In genomic region chr1:43358121-43358745, GRCh38 we compare ENCODE assay signal across 8 cellular contexts. TPM values are rescaled to one million over a fixed set of nuclear protein-coding genes. Genes with fewer than 3 reads are reported as not detected.
DNase-seq lines count a peak whose midpoint lies in the region; ATAC-seq and TF ChIP-seq lines count a peak whose summit lies in the region.

No MANE protein-coding gene starts in this region.

- peak overlapping the region; percentile 89 for H3K27ac Mint-ChIP-seq in activated CD8-positive, alpha-beta memory T cell treated with anti-CD3 and anti-CD28 coated beads, Interleukin-2, amount 10 ng/mL, durations not matched to agents 7 days and 5 days
- H3K27ac Mint-ChIP-seq in activated naive CD4-positive, alpha-beta T cell treated with anti-CD3 and anti-CD28 coated beads, Interleukin-2, amount 50 U/mL, for 72 hours = peak overlapping the region; percentile 94 to 98

- no peaks in the 10 kb centered on the region for H3K9me3 ChIP-seq in left ventricle myocardium inferior (replicated peaks)
- no peaks in the 10 kb centered on the region for H3K9me3 ChIP-seq in psoas muscle

- H3K4me3 ChIP-seq in left ventricle myocardium inferior = peak overlapping the region; percentile 76
- H3K4me3 ChIP-seq in psoas muscle = peak overlapping the region; percentile 75

- H3K36me3 ChIP-seq in left ventricle myocardium inferior (peaks cover 25% of the 10 kb centered on the region), psoas muscle (ENCODE audit: insufficient read depth in 1 of 2, low read depth in 1 of 2) (peaks cover 0 to 29% of the 10 kb centered on the region in 2 donors)

- CTCF ChIA-PET in activated CD8-positive, alpha-beta memory T cell treated with anti-CD3 and anti-CD28 coated beads, Interleukin-2, amount 10 ng/mL, durations not matched to agents 7 days and 5 days (lab: Charles Lee) = interaction anchor here (0.6 to 2.7 kb wide), 10 partner anchors 10 to 139 kb away, joined by 3 to 12 read pairs (median 4); partner anchors contain the start of gene ELOVL1

- intact Hi-C loops in left ventricle myocardium inferior (cut with micrococcal nuclease) (no loop called here), psoas muscle (cut with DNase I) (no loop called here)

- peak; percentile 49 for TF ChIP-seq CTCF in left ventricle myocardium inferior (IDR thresholded peaks at IDR 0.05; ENCODE audit: borderline replicate concordance)
- TF ChIP-seq CTCF in psoas muscle (IDR thresholded peaks at IDR 0.05) = peak; percentile 23

- peaks cover 46% of the 10 kb centered on the region for H3K4me1 Mint-ChIP-seq in activated CD8-positive, alpha-beta memory T cell treated with anti-CD3 and anti-CD28 coated beads, Interleukin-2, amount 10 ng/mL, durations not matched to agents 7 days and 5 days

- H3K27ac ChIP-seq in left ventricle myocardium inferior (replicated peaks) = peak overlapping the region; percentile 97
- H3K27ac ChIP-seq in psoas muscle = peak overlapping the region; percentile 80

- 1% methylated on average over 32 to 33 of the region's 33 CpGs for WGBS in psoas muscle, 3 donors

- no peak for DNase-seq in activated CD8-positive, alpha-beta memory T cell treated with anti-CD3 and anti-CD28 coated beads, Interleukin-2, amount 10 ng/mL, durations not matched to agents 7 days and 5 days
- DNase-seq in activated CD8-positive, alpha-beta memory T cell treated with anti-CD3 and anti-CD28 coated beads, Interleukin-2, amount 50 U/mL, for 48 hours = no peak
- DNase-seq in NCI-H748 (lab: John Stamatoyannopoulos, UW; ENCODE audit: unreplicated experiment) (peak; percentile 94), left ventricle myocardium inferior (no peak), psoas muscle (no peak), CD1c-positive myeloid dendritic cell (ENCODE audit: extremely low spot score) (no peak)
- peak in 1 of 2 donors; percentile 26 for DNase-seq in activated naive CD4-positive, alpha-beta T cell treated with anti-CD3 and anti-CD28 coated beads, Interleukin-2, amount 50 U/mL, for 72 hours (ENCODE audit: low spot score in 2 of 2)

- no peak for ATAC-seq in activated CD8-positive, alpha-beta memory T cell treated with anti-CD3 and anti-CD28 coated beads, Interleukin-2, amount 10 ng/mL, durations not matched to agents 7 days and 5 days
- ATAC-seq in HG02763 (IDR thresholded peaks at IDR 0.05; ENCODE audit: unreplicated experiment) (peak; percentile 4), psoas muscle (peak; percentile 22 to 58 (median 38))
- ATAC-seq in activated naive CD4-positive, alpha-beta T cell treated with anti-CD3 and anti-CD28 coated beads, Interleukin-2, amount 50 U/mL, for 72 hours = peak; percentile 22 to 25

- H3K27me3 ChIP-seq in left ventricle myocardium inferior (ENCODE audit: low read depth) (no peaks in the 10 kb centered on the region), psoas muscle (ENCODE audit: insufficient read depth in 3 of 3, low read length in 2 of 3) (no peaks in the 10 kb centered on the region)

- peaks cover 46% of the 10 kb centered on the region for H3K36me3 Mint-ChIP-seq in activated CD8-positive, alpha-beta memory T cell treated with anti-CD3 and anti-CD28 coated beads, Interleukin-2, amount 10 ng/mL, durations not matched to agents 7 days and 5 days
- peaks cover 45 to 48% of the 10 kb centered on the region in 2 donors for H3K36me3 Mint-ChIP-seq in activated naive CD4-positive, alpha-beta T cell treated with anti-CD3 and anti-CD28 coated beads, Interleukin-2, amount 50 U/mL, for 72 hours

- H3K27me3 Mint-ChIP-seq in activated CD8-positive, alpha-beta memory T cell treated with anti-CD3 and anti-CD28 coated beads, Interleukin-2, amount 10 ng/mL, durations not matched to agents 7 days and 5 days = no peaks in the 10 kb centered on the region

- H3K9me3 Mint-ChIP-seq in activated CD8-positive, alpha-beta memory T cell treated with anti-CD3 and anti-CD28 coated beads, Interleukin-2, amount 10 ng/mL, durations not matched to agents 7 days and 5 days (ENCODE audit: low read depth) = no peaks in the 10 kb centered on the region
- no peaks in the 10 kb centered on the region for H3K9me3 Mint-ChIP-seq in activated naive CD4-positive, alpha-beta T cell treated with anti-CD3 and anti-CD28 coated beads, Interleukin-2, amount 50 U/mL, for 72 hours

- peaks cover 19% of the 10 kb centered on the region for H3K4me1 ChIP-seq in left ventricle myocardium inferior
- H3K4me1 ChIP-seq in psoas muscle = peaks cover 11% of the 10 kb centered on the region

- H3K4me3 Mint-ChIP-seq in activated CD8-positive, alpha-beta memory T cell treated with anti-CD3 and anti-CD28 coated beads, Interleukin-2, amount 10 ng/mL, durations not matched to agents 7 days and 5 days = peak overlapping the region; percentile 94

RNA-seq across cellular contexts. Expression of gene CDC20, which starts 0.5 kb away (rescaled TPM):
- total RNA-seq in activated CD8-positive, alpha-beta memory T cell treated with anti-CD3 and anti-CD28 coated beads, Interleukin-2, amount 10 ng/mL, durations not matched to agents 7 days and 5 days = 100 to 1,000 TPM; 188 to 194 TPM
- 100 to 1,000 TPM; 127 to 328 TPM for total RNA-seq in activated naive CD4-positive, alpha-beta T cell treated with anti-CD3 and anti-CD28 coated beads, Interleukin-2, amount 50 U/mL, for 72 hours
- 0.99 TPM for total RNA-seq in left ventricle myocardium inferior
- total RNA-seq in psoas muscle = under 1 TPM in 2 of 4 donors, not detected in 2; 0.25 to 0.36 TPM
- polyA plus RNA-seq in psoas muscle = 1 to 10 TPM; 1.1 to 1.9 (median 1.6) TPM

RNA-seq across cellular contexts. Expression of gene ELOVL1, which starts 9.6 kb away (rescaled TPM):
- total RNA-seq in activated CD8-positive, alpha-beta memory T cell treated with anti-CD3 and anti-CD28 coated beads, Interleukin-2, amount 10 ng/mL, durations not matched to agents 7 days and 5 days = 10 to 100 TPM; 64.4 to 74.2 TPM
- total RNA-seq in activated naive CD4-positive, alpha-beta T cell treated with anti-CD3 and anti-CD28 coated beads, Interleukin-2, amount 50 U/mL, for 72 hours = 10 to 100 TPM; 53.2 to 61.0 TPM
- total RNA-seq in left ventricle myocardium inferior = 26.7 TPM
- total RNA-seq in psoas muscle = 10 to 100 TPM; 15.9 to 19.2 (median 17.6) TPM
- 10 to 100 TPM; 28.1 to 68.1 (median 39.2) TPM for polyA plus RNA-seq in psoas muscle

RNA-seq across cellular contexts. Expression of gene MPL, which starts 20.6 kb away (rescaled TPM):
- total RNA-seq in activated CD8-positive, alpha-beta memory T cell treated with anti-CD3 and anti-CD28 coated beads, Interleukin-2, amount 10 ng/mL, durations not matched to agents 7 days and 5 days = not detected
- total RNA-seq in activated naive CD4-positive, alpha-beta T cell treated with anti-CD3 and anti-CD28 coated beads, Interleukin-2, amount 50 U/mL, for 72 hours = not detected
- total RNA-seq in left ventricle myocardium inferior (0.82 TPM), psoas muscle (under 1 TPM in 1 of 4 donors, not detected in 3; 0.11 TPM)
- under 1 TPM in 1 of 3 donors, not detected in 2; 0.01 TPM for polyA plus RNA-seq in psoas muscle

RNA-seq across cellular contexts. Expression of gene MED8, which starts 31.4 kb away (rescaled TPM):
- total RNA-seq in activated CD8-positive, alpha-beta memory T cell treated with anti-CD3 and anti-CD28 coated beads, Interleukin-2, amount 10 ng/mL, durations not matched to agents 7 days and 5 days = 10 to 100 TPM; 38.7 to 43.6 TPM
- 10 to 100 TPM; 32.8 to 53.9 TPM for total RNA-seq in activated naive CD4-positive, alpha-beta T cell treated with anti-CD3 and anti-CD28 coated beads, Interleukin-2, amount 50 U/mL, for 72 hours
- 15.7 TPM for total RNA-seq in left ventricle myocardium inferior
- total RNA-seq in psoas muscle = 10 to 100 TPM; 15.4 to 18.2 (median 17.2) TPM
- 10 to 100 TPM; 22.3 to 44.5 (median 27.4) TPM for polyA plus RNA-seq in psoas muscle

RNA-seq across cellular contexts. Expression of gene SZT2, which starts 31.5 kb away (rescaled TPM):
- total RNA-seq in activated CD8-positive, alpha-beta memory T cell treated with anti-CD3 and anti-CD28 coated beads, Interleukin-2, amount 10 ng/mL, durations not matched to agents 7 days and 5 days = 10 to 100 TPM; 52.2 to 60.2 TPM
- total RNA-seq in activated naive CD4-positive, alpha-beta T cell treated with anti-CD3 and anti-CD28 coated beads, Interleukin-2, amount 50 U/mL, for 72 hours = 10 to 100 TPM; 52.1 to 52.2 TPM
- 24.8 TPM for total RNA-seq in left ventricle myocardium inferior
- 10 to 100 TPM; 14.2 to 24.7 (median 19.9) TPM for total RNA-seq in psoas muscle
- 10 to 100 TPM in 2 of 3 donors, 1 to 10 TPM in 1; 5.9 to 17.9 (median 10.3) TPM for polyA plus RNA-seq in psoas muscle

Comparison
In these comparisons a context has a peak if more than half of its experiments do, and no peak if none do; other contexts are left out.
1. RNA of gene CDC20, which starts 0.5 kb away (total RNA-seq): 127 to 328 TPM in activated naive CD4-positive, alpha-beta T cell treated with anti-CD3 and anti-CD28 coated beads, Interleukin-2, amount 50 U/mL, for 72 hours and 188 to 194 TPM in activated CD8-positive, alpha-beta memory T cell treated with anti-CD3 and anti-CD28 coated beads, Interleukin-2, amount 10 ng/mL, durations not matched to agents 7 days and 5 days; 0.99 TPM in left ventricle myocardium inferior (single experiment) and 0.25 to 0.36 TPM in psoas muscle; every median in the first group is over 10 times any median in the second.